Comparison of ENCODE assay signal across 8 cellular contexts in genomic region chr9:130053504-130054427, GRCh38. TPM values are rescaled to one million over a fixed set of nuclear protein-coding genes. Genes with fewer than 3 reads are reported as not detected.
A peak's percentile ranks its signal among the peaks of the same experiment; 100 is the strongest.
DNase-seq lines count a peak whose midpoint lies in the region; ATAC-seq and TF ChIP-seq lines count a peak whose summit lies in the region.

Gene GPR107 (plus strand): TSS chr9:130053906. CDS start chr9:130053933, 27 bp downstream.

- H3K27ac ChIP-seq in SJSA1, result peak within 1 kb of the TSS; percentile 76

- H3K4me1 ChIP-seq in SJSA1 (replicated peaks) (peaks cover 16% of the 10 kb centered on the region), neuron (ENCODE audit: insufficient read depth, low read length) (peaks cover 10% of the 10 kb centered on the region)

- H3K4me3 ChIP-seq in SJSA1 (peak within 1 kb of the TSS; percentile 88), neuron (ENCODE audit: low read length) (peak within 1 kb of the TSS; percentile 97)

- no peaks in the 10 kb centered on the region for H3K27me3 ChIP-seq in SJSA1 (replicated peaks)
- H3K27me3 ChIP-seq in neuron (ENCODE audit: insufficient read depth, low read length), result no peaks in the 10 kb centered on the region

- H3K9me3 ChIP-seq in SJSA1 (replicated peaks) (no peaks in the 10 kb centered on the region), neuron (ENCODE audit: low read length) (no peaks in the 10 kb centered on the region)

- no peak for TF ChIP-seq CTCF in subcutaneous adipose tissue (IDR thresholded peaks at IDR 0.05; ENCODE audit: low read depth)

- DNase-seq in COLO829 (ENCODE audit: low spot score) (peak; percentile 91), HuH-7 (ENCODE audit: low spot score) (peak; percentile 92), SJSA1 (ENCODE audit: low read depth in 1 of 2, low spot score in 2 of 2) (peak; percentile 67 to 80), foreskin melanocyte (peak; percentile 59)
- DNase-seq in activated naive CD4-positive, alpha-beta T cell (lab: John Stamatoyannopoulos, UW), result peak; percentile 49 to 68 (median 58)

- peak within 1 kb of the TSS; percentile 90 for H2AFZ ChIP-seq in neuron (ENCODE audit: low read depth, low read length)

- peak; percentile 48 for ATAC-seq in GM21360 (IDR thresholded peaks at IDR 0.05; ENCODE audit: unreplicated experiment)

- H3K36me3 ChIP-seq in SJSA1 (peaks cover 8% of the 10 kb centered on the region), neuron (ENCODE audit: insufficient read depth, low read length) (peaks cover 3% of the 10 kb centered on the region)

RNA-seq across cellular contexts. Expression of gene GPR107, which starts in this region (rescaled TPM):
- total RNA-seq in SJSA1 (2014; rRNA removed; shearing (Covaris generic)), result 16.1 and 25.5 TPM in 2 replicates
- total RNA-seq in subcutaneous adipose tissue, result 10 to 100 TPM; 20.7 to 27.7 (median 25.6) TPM

Comparison
In these comparisons a context has a peak if more than half of its experiments do, and no peak if none do; other contexts are left out.
1. Peak in every context shown above with its lines: DNase-seq, ATAC-seq, H3K4me3 ChIP-seq and H3K27ac ChIP-seq.